28 cellular contexts compared by ENCODE assay signal in the genomic region with DNA sequence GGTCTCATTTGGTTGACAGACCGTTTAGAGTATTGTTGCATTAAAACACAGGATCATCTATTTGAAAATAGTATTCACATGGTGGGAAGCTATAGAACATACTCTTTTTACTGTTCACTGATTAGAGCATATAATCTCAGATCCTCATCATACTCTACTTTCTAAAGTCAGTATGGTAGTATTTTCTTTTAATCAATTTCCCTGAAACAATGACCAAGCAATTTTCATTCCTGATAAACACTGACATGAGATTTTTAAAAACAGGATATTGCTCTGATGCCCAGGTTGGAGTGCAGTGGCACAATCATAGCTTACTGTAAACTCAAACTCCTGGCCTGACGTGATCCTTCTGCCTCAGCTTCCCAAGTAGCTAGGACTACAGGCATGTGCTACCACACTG.
"Had no signal": no experiment of that assay in that cellular context is flagged by ENCODE, and none has a peak within 500 bp of the region (broad histone marks: within the 10 kb centered on the region; RNA-seq: fewer than 3 reads in every experiment).

No MANE protein-coding gene starts in this region.

- H3K9me3 ChIP-seq: gastrocnemius medialis, left lung, prostate gland, right atrium auricular region, suprapubic skin, transverse colon, upper lobe of right lung, uterus had no signal

- DNase-seq: dermis blood vessel endothelial cell; effector memory CD4-positive, alpha-beta T cell; foreskin fibroblast; gastrocnemius medialis; head of caudate nucleus; left cardiac atrium; left lung; mesendoderm; midbrain; naive thymus-derived CD4-positive, alpha-beta T cell; stimulated activated CD4-positive, alpha-beta T cell treated with anti-CD3 and anti-CD28 coated beads, Interleukin-12 subunit alpha, Interleukin-12 subunit beta, amount 100 ng/mL, for 4 hours; stimulated activated CD4-positive, alpha-beta T cell treated with anti-CD3 and anti-CD28 coated beads, Interleukin-1b, Interleukin-23, amount 100 ng/mL, for 48 hours; stimulated activated CD4-positive, alpha-beta T cell treated with anti-CD3 and anti-CD28 coated beads, Interleukin-4, amount 100 ng/mL, for 1 hour; stimulated activated CD8-positive, alpha-beta memory T cell treated with anti-CD3 and anti-CD28 coated beads, Interleukin-4, amount 100 ng/mL, for 48 hours; stimulated activated naive CD4-positive, alpha-beta T cell; stimulated activated naive CD8-positive, alpha-beta T cell treated with anti-CD3 and anti-CD28 coated beads, Interleukin-15, amount 100 ng/mL, for 72 hours; transverse colon; upper lobe of right lung; uterus had no signal

- H3K36me3 ChIP-seq: prostate gland, uterus had no signal

- H3K27me3 Mint-ChIP-seq: naive thymus-derived CD4-positive, alpha-beta T cell; stimulated activated naive CD8-positive, alpha-beta T cell treated with anti-CD3 and anti-CD28 coated beads, Interleukin-15, amount 100 ng/mL, for 72 hours had no signal

- H3K4me1 Mint-ChIP-seq: stimulated activated naive CD8-positive, alpha-beta T cell treated with anti-CD3 and anti-CD28 coated beads, Interleukin-15, amount 100 ng/mL, for 72 hours had no signal

- ATAC-seq: esophagus mucosa; gastrocnemius medialis; left cardiac atrium; left lung; naive thymus-derived CD4-positive, alpha-beta T cell; sciatic nerve; stimulated activated naive CD8-positive, alpha-beta T cell treated with anti-CD3 and anti-CD28 coated beads, Interleukin-15, amount 100 ng/mL, for 72 hours; upper lobe of right lung had no signal

- H3K9me3 Mint-ChIP-seq: naive thymus-derived CD4-positive, alpha-beta T cell; stimulated activated naive CD8-positive, alpha-beta T cell treated with anti-CD3 and anti-CD28 coated beads, Interleukin-15, amount 100 ng/mL, for 72 hours had no signal

- H3K27me3 ChIP-seq: gastrocnemius medialis, left lung, right atrium auricular region, suprapubic skin, transverse colon, upper lobe of right lung, uterus had no signal

- H3K27ac ChIP-seq: coronary artery, epithelial cell of prostate, gastrocnemius medialis, prostate gland, right atrium auricular region, suprapubic skin, transverse colon, upper lobe of right lung, uterus had no signal

- H3K27ac Mint-ChIP-seq: stimulated activated naive CD8-positive, alpha-beta T cell treated with anti-CD3 and anti-CD28 coated beads, Interleukin-15, amount 100 ng/mL, for 72 hours had no signal

- H3K4me1 ChIP-seq: gastrocnemius medialis, left lung, right atrium auricular region, suprapubic skin, upper lobe of right lung, uterus had no signal

- H3K4me3 Mint-ChIP-seq: naive thymus-derived CD4-positive, alpha-beta T cell; stimulated activated naive CD8-positive, alpha-beta T cell treated with anti-CD3 and anti-CD28 coated beads, Interleukin-15, amount 100 ng/mL, for 72 hours had no signal

- H3K4me2 ChIP-seq: smooth muscle cell had no signal

- FAIRE-seq: islet of Langerhans had no signal

- H3K4me3 ChIP-seq: coronary artery, gastrocnemius medialis, left lung, prostate gland, right atrium auricular region, smooth muscle cell, suprapubic skin, transverse colon, upper lobe of right lung, uterus had no signal
